ENCODE assay signal across 25 cellular contexts in genomic region chr10:25815999-25816768, GRCh38.
DNase-seq lines count a peak whose midpoint lies in the region; ATAC-seq and TF ChIP-seq lines count a peak whose summit lies in the region.
"Had no signal": no experiment of that assay in that cellular context is flagged by ENCODE, and none has a peak within 500 bp of the region (broad histone marks: within the 10 kb centered on the region; RNA-seq: fewer than 3 reads in every experiment).

No MANE protein-coding gene starts in this region.

- no peaks in the 10 kb centered on the region for H3K27me3 ChIP-seq in SK-N-SH (ENCODE audit: insufficient read depth)
- H3K27me3 ChIP-seq in brain microvascular endothelial cell (replicated peaks) = no peaks in the 10 kb centered on the region
- H3K27me3 ChIP-seq in SJCRH30 = peaks cover 32% of the 10 kb centered on the region
- H3K27me3 ChIP-seq in vagina = no peaks in the 10 kb centered on the region
- H3K27me3 ChIP-seq in ascending aorta = no peaks in the 10 kb centered on the region
- H3K27me3 ChIP-seq: transverse colon had no signal

- H3K27ac ChIP-seq in SK-N-SH (ENCODE audit: low read depth in 2 of 2, low read length in 1 of 2) (no peak overlapping the region), brain microvascular endothelial cell (no peak overlapping the region), SJCRH30 (no peak overlapping the region), vagina (no peak overlapping the region), ascending aorta (no peak overlapping the region)
- H3K27ac ChIP-seq: C4-2B, heart left ventricle, PC-9, psoas muscle, transverse colon had no signal

- CTCF ChIA-PET in SK-N-SH (lab: Yijun Ruan, JAX) = no interaction called here

- H3K4me2 ChIP-seq in SK-N-SH = no peak overlapping the region
- H3K4me2 ChIP-seq: PC-9 had no signal

- no peak for ATAC-seq in SK-N-SH treated with all-trans-retinoic acid at 6 μM for 48 hours
- ATAC-seq: activated CD8-positive, alpha-beta T cell treated with anti-CD3 and anti-CD28 coated beads for 36 hours; activated T-cell treated with anti-CD3 and anti-CD28 coated beads, Interleukin-2, amount 50 U/mL, for 4 hours; heart left ventricle; natural killer cell treated with Interleukin-12 subunit alpha and Interleukin-12 subunit beta and Interleukin-15 and Interleukin-18, amount 100 ng/mL, for 72 hours; psoas muscle; stimulated activated memory B cell treated with anti-CD40 and anti-IgM and Interleukin-4, amounts not matched to agents 10 μg/mL and 1 μg/mL and 100 μg/mL, for 72 hours had no signal

- H3K9me2 ChIP-seq in SK-N-SH = no peaks in the 10 kb centered on the region

- no peak overlapping the region for H3K4me3 ChIP-seq in SK-N-SH (ENCODE audit: low read depth in 2 of 2, low read length in 1 of 2)
- no peak overlapping the region for H3K4me3 ChIP-seq in brain microvascular endothelial cell (ENCODE audit: low read depth, low read length)
- no peak overlapping the region for H3K4me3 ChIP-seq in SJCRH30
- H3K4me3 ChIP-seq in vagina = no peak overlapping the region
- H3K4me3 ChIP-seq in ascending aorta = no peak overlapping the region
- H3K4me3 ChIP-seq: heart left ventricle, PC-9, psoas muscle, transverse colon had no signal

- no peak for TF ChIP-seq POLR2A in vagina (IDR thresholded peaks at IDR 0.05)

- TF ChIP-seq EP300 in SK-N-SH (IDR thresholded peaks at IDR 0.05; ENCODE audit: borderline replicate concordance in 1 of 2, low read depth in 1 of 2, low read length in 1 of 2) = no peak

- H3K4me1 ChIP-seq in SK-N-SH (ENCODE audit: control insufficient read depth in 1 of 2, insufficient read depth in 2 of 2, low read depth in 1 of 2, low read length in 1 of 2) = no peaks in the 10 kb centered on the region; a peak in 2 of 4 replicates
- no peaks in the 10 kb centered on the region for H3K4me1 ChIP-seq in SJCRH30
- no peaks in the 10 kb centered on the region for H3K4me1 ChIP-seq in vagina
- no peaks in the 10 kb centered on the region for H3K4me1 ChIP-seq in ascending aorta
- H3K4me1 ChIP-seq: heart left ventricle, psoas muscle, transverse colon had no signal

- no peak for TF ChIP-seq RAD21 in SK-N-SH (IDR thresholded peaks at IDR 0.05; ENCODE audit: low read length)

- 17% methylated on average over 8 of the region's 8 CpGs for WGBS in SK-N-SH (ENCODE audit: low lambda C conversion rate)

- no peak overlapping the region for H3K9ac ChIP-seq in SK-N-SH

- H2AFZ ChIP-seq in SK-N-SH (ENCODE audit: low read depth) = no peak overlapping the region
- H2AFZ ChIP-seq: PC-9 had no signal

- POLR2A ChIA-PET in SK-N-SH (lab: Yijun Ruan, JAX) = no interaction called here

- in situ Hi-C loops in brain microvascular endothelial cell (cut with HindIII; ENCODE audit: low pct_ligation_motif_present, low sequenced_read_pairs) = no loop called here

- H3F3A ChIP-seq in SK-N-SH (replicated peaks; ENCODE audit: insufficient read depth) = no peaks in the 10 kb centered on the region

- H3K9me3 ChIP-seq in SK-N-SH (no peaks in the 10 kb centered on the region), SJCRH30 (replicated peaks) (no peaks in the 10 kb centered on the region), vagina (no peaks in the 10 kb centered on the region), ascending aorta (no peaks in the 10 kb centered on the region)
- H3K9me3 ChIP-seq: heart left ventricle, psoas muscle, transverse colon had no signal

- intact Hi-C loops in vagina (cut with DNase I) = no loop called here
- intact Hi-C loops in ascending aorta (cut with DNase I) = no loop called here

- H3K36me3 ChIP-seq in SK-N-SH (replicated peaks in 1 of 2; ENCODE audit: control insufficient read depth in 1 of 2, insufficient read depth in 2 of 2, low read length in 1 of 2) (no peaks in the 10 kb centered on the region), brain microvascular endothelial cell (replicated peaks) (no peaks in the 10 kb centered on the region), SJCRH30 (no peaks in the 10 kb centered on the region), vagina (no peaks in the 10 kb centered on the region), ascending aorta (no peaks in the 10 kb centered on the region)
- H3K36me3 ChIP-seq: heart left ventricle, transverse colon had no signal

- no peaks in the 10 kb centered on the region for H4K20me1 ChIP-seq in SK-N-SH (ENCODE audit: insufficient read depth)

- TF ChIP-seq CTCF in SK-N-SH (IDR thresholded peaks at IDR 0.05) = no peak
- no peak for TF ChIP-seq CTCF in brain microvascular endothelial cell (IDR thresholded peaks at IDR 0.05; ENCODE audit: low read depth, low read length, missing control alignments)
- TF ChIP-seq CTCF in vagina (IDR thresholded peaks at IDR 0.05) = no peak
- TF ChIP-seq CTCF in ascending aorta (IDR thresholded peaks at IDR 0.05) = no peak

- no peaks in the 10 kb centered on the region for H3K79me2 ChIP-seq in SK-N-SH (ENCODE audit: insufficient read depth)

- no peak for DNase-seq in SK-N-SH
- DNase-seq in NCI-H774 (lab: John Stamatoyannopoulos, UW) = peak; percentile 57
- DNase-seq in brain microvascular endothelial cell = peak; percentile 18
- no peak for DNase-seq in CD1c-positive myeloid dendritic cell (ENCODE audit: extremely low spot score)
- DNase-seq in SJCRH30 = no peak
- no peak for DNase-seq in vagina (ENCODE audit: extremely low spot score in 2 of 2)
- no peak for DNase-seq in ascending aorta (ENCODE audit: low spot score in 2 of 2)
- DNase-seq: activated CD8-positive, alpha-beta T cell treated with anti-CD3 and anti-CD28 coated beads for 36 hours; activated naive CD8-positive, alpha-beta T cell treated with anti-CD3 and anti-CD28 coated beads for 36 hours; activated T-cell treated with anti-CD3 and anti-CD28 coated beads, Interleukin-2, amount 50 U/mL, for 4 hours; DMS79; effector memory CD4-positive, alpha-beta T cell; H7; heart left ventricle; KBM-7; NCI-H1092 treated with DMSO at 0.1 percent for 48 hours; NCI-H446 treated with DMSO at 0.1 percent for 48 hours; PC-9; psoas muscle; stimulated activated CD4-positive, alpha-beta T cell treated with anti-CD3 and anti-CD28 coated beads, Interleukin-12 subunit alpha, Interleukin-12 subunit beta, amount 100 ng/mL, for 4 hours; transverse colon had no signal

TF ChIP-seq in SK-N-SH treated with all-trans-retinoic acid at 6 μM for 48 hours, 23 proteins besides CTCF, POLR2A, EP300 and RAD21:
- TF ChIP-seq ISL1 (CRISPR knock-in tag; IDR thresholded peaks at IDR 0.05) = peak; percentile 22; the same call in 1 of the 2 replicates
- TF ChIP-seq BACH2 (CRISPR knock-in tag; IDR thresholded peaks at IDR 0.05; ENCODE audit: borderline replicate concordance) = no peak
TF ChIP-seq in SK-N-SH treated with all-trans-retinoic acid at 6 μM for 48 hours: peak in this region for 1.

TF ChIP-seq in SK-N-SH, 30 proteins besides CTCF, POLR2A, EP300 and RAD21:
- TF ChIP-seq MXI1 (IDR thresholded peaks at IDR 0.05; ENCODE audit: low read depth, low read length) (no peak), ZBTB33 (IDR thresholded peaks at IDR 0.05; ENCODE audit: borderline replicate concordance, low read depth) (no peak), RXRA (IDR thresholded peaks at IDR 0.05; ENCODE audit: borderline replicate concordance, low read depth) (no peak)

Comparison
In these comparisons a context has a peak if more than half of its experiments do, and no peak if none do; other contexts are left out.
1. DNase-seq: peak in NCI-H774 (single experiment) and brain microvascular endothelial cell (single experiment); none in SK-N-SH (single experiment), CD1c-positive myeloid dendritic cell (single experiment), SJCRH30 (0 of 2), vagina (0 of 2) and ascending aorta (0 of 2).